Comparison of ENCODE assay signal across 30 cellular contexts in genomic region chr15:53068671-53069070, GRCh38.
DNase-seq lines count a peak whose midpoint lies in the region; ATAC-seq, FAIRE-seq and TF ChIP-seq lines count a peak whose summit lies in the region.
"Had no signal": no experiment of that assay in that cellular context is flagged by ENCODE, and none has a peak within 500 bp of the region (broad histone marks: within the 10 kb centered on the region; RNA-seq: fewer than 3 reads in every experiment).

No MANE protein-coding gene starts in this region.

- H3K23me2 ChIP-seq in H1 (ENCODE audit: low read depth, low read length), result no peaks in the 10 kb centered on the region

- H4K20me1 ChIP-seq in GM23338 (replicated peaks; ENCODE audit: insufficient read depth) (no peaks in the 10 kb centered on the region), H1 (replicated peaks in 1 of 2; ENCODE audit: control insufficient read depth in 1 of 2, insufficient read depth in 2 of 2, low read length in 2 of 2) (peaks cover 0 to 3% of the 10 kb centered on the region in 2 experiments)
- H4K20me1 ChIP-seq: BLaER1 had no signal

- H3K4ac ChIP-seq in H1 (replicated peaks; ENCODE audit: insufficient read length, low read depth, low read length), result no peak overlapping the region

- H3K9me3 Mint-ChIP-seq in GM23338, result no peaks in the 10 kb centered on the region; the same call in 2 of the 3 replicates
- H3K9me3 Mint-ChIP-seq in activated CD4-positive, alpha-beta T cell treated with anti-CD3 and anti-CD28 coated beads for 36 hours (ENCODE audit: low read depth), result no peaks in the 10 kb centered on the region

- CTCF ChIA-PET in H1 (lab: Charles Lee; ENCODE audit: partially characterized antibody), result interaction anchor here (0.8 to 0.9 kb wide), 2 partner anchors 79 to 237 kb away, joined by 3 read pairs; no protein-coding TSS in a partner anchor
- CTCF ChIA-PET in activated CD4-positive, alpha-beta T cell treated with anti-CD3 and anti-CD28 coated beads for 36 hours (lab: Charles Lee), result no interaction called here

- no peak for TF ChIP-seq EP300 in H1 (IDR thresholded peaks at IDR 0.05; ENCODE audit: borderline replicate concordance in 1 of 2, low read depth in 2 of 2, low read length in 2 of 2)

- DNase-seq in GM23338 (ENCODE audit: low spot score), result no peak
- no peak for DNase-seq in H1 (ENCODE audit: low read depth in 1 of 2, low spot score in 2 of 2)
- peak; percentile 82 for DNase-seq in foreskin melanocyte
- no peak for DNase-seq in stimulated activated CD8-positive, alpha-beta memory T cell treated with anti-CD3 and anti-CD28 coated beads, Interleukin-4, amount 100 ng/mL, for 48 hours
- DNase-seq in activated CD4-positive, alpha-beta T cell treated with anti-CD3 and anti-CD28 coated beads for 36 hours, result no peak
- DNase-seq in D341Med (ENCODE audit: low spot score), result no peak
- DNase-seq: 8988T; ACHN; BE2C; C1 segment of cervical spinal cord; Caco-2; Calu3; CD4-positive, alpha-beta memory T cell; CD4-positive, CD25-positive, alpha-beta regulatory T cell; CD8-positive, alpha-beta memory T cell; DMS 273 treated with DMSO at 0.1 percent for 48 hours; DMS153; DMS53; DMS79; DND-41; EL; GDM1 had no signal

- no peak for TF ChIP-seq CTCF in GM23338 (conservative IDR thresholded peaks at IDR 0.05; ENCODE audit: low read depth in 2 of 2)
- TF ChIP-seq CTCF in H1 (IDR thresholded peaks at IDR 0.05; ENCODE audit: control extremely low read depth in 1 of 3, insufficient read depth in 1 of 3, low read depth in 1 of 3, low read length in 3 of 3), result no peak

- no peaks in the 10 kb centered on the region for H3K36me3 Mint-ChIP-seq in GM23338 (ENCODE audit: low read depth)
- H3K36me3 Mint-ChIP-seq in activated CD4-positive, alpha-beta T cell treated with anti-CD3 and anti-CD28 coated beads for 36 hours (ENCODE audit: low read depth), result no peaks in the 10 kb centered on the region
- H3K36me3 Mint-ChIP-seq: CD14-positive monocyte; CD4-positive, alpha-beta memory T cell; CD4-positive, CD25-positive, alpha-beta regulatory T cell; CD8-positive, alpha-beta memory T cell had no signal

- H3K79me2 ChIP-seq in GM23338 (replicated peaks; ENCODE audit: insufficient read depth) (no peaks in the 10 kb centered on the region), H1 (ENCODE audit: control insufficient read depth in 1 of 2, insufficient read depth in 2 of 2, low read length in 2 of 2) (no peaks in the 10 kb centered on the region)

- peaks cover 4% of the 10 kb centered on the region; the same call in 1 of the 3 replicates for H3K4me1 Mint-ChIP-seq in GM23338
- no peaks in the 10 kb centered on the region for H3K4me1 Mint-ChIP-seq in activated CD4-positive, alpha-beta T cell treated with anti-CD3 and anti-CD28 coated beads for 36 hours
- H3K4me1 Mint-ChIP-seq: CD14-positive monocyte; CD4-positive, alpha-beta memory T cell; CD4-positive, CD25-positive, alpha-beta regulatory T cell; CD8-positive, alpha-beta memory T cell had no signal

- no peak overlapping the region for H2BK12ac ChIP-seq in H1 (ENCODE audit: low read depth, low read length)

- H4K91ac ChIP-seq in H1 (replicated peaks; ENCODE audit: insufficient read length, low read length), result no peak overlapping the region

- no peak overlapping the region for H3K4me2 ChIP-seq in GM23338
- no peak overlapping the region for H3K4me2 ChIP-seq in H1 (ENCODE audit: insufficient read depth in 1 of 2, low read depth in 2 of 2, low read length in 2 of 2)
- H3K4me2 ChIP-seq: BLaER1 had no signal

- H2BK5ac ChIP-seq in H1 (ENCODE audit: low read depth, low read length), result no peak overlapping the region; the same call in 1 of the 2 replicates

- no peaks in the 10 kb centered on the region for H3K79me1 ChIP-seq in H1 (ENCODE audit: low read depth, low read length)

- H3K4me3 ChIP-seq in GM23338 (no peak overlapping the region), H1 (ENCODE audit: extremely low read depth in 1 of 4, insufficient read depth in 2 of 4, low read depth in 3 of 4, low read length in 4 of 4) (no peak overlapping the region)
- H3K4me3 ChIP-seq: BLaER1, GM12878 had no signal

- intact Hi-C loops in activated CD4-positive, alpha-beta T cell treated with anti-CD3 and anti-CD28 coated beads for 36 hours (cut with DNase I, micrococcal nuclease), result no loop called here

- no peak overlapping the region for H3K56ac ChIP-seq in H1 (replicated peaks; ENCODE audit: insufficient read length, low read depth, low read length)

- H3K27ac Mint-ChIP-seq in GM23338, result 0 out of 2 replicates have a peak overlapping the region, but pooled peaks have one; percentile 32
- no peak overlapping the region for H3K27ac Mint-ChIP-seq in activated CD4-positive, alpha-beta T cell treated with anti-CD3 and anti-CD28 coated beads for 36 hours
- H3K27ac Mint-ChIP-seq: CD14-positive monocyte; CD4-positive, alpha-beta memory T cell; CD4-positive, CD25-positive, alpha-beta regulatory T cell; CD8-positive, alpha-beta memory T cell had no signal

- no peak for TF ChIP-seq POLR2A in H1 (IDR thresholded peaks at IDR 0.05; ENCODE audit: control extremely low read depth in 1 of 2, low read depth in 2 of 2, low read length in 2 of 2)

- H2BK20ac ChIP-seq in H1 (ENCODE audit: low read length), result no peak overlapping the region

- peaks cover 4% of the 10 kb centered on the region for H3K27me3 Mint-ChIP-seq in GM23338 (ENCODE audit: insufficient read depth, low read depth, poor library complexity)
- H3K27me3 Mint-ChIP-seq in activated CD4-positive, alpha-beta T cell treated with anti-CD3 and anti-CD28 coated beads for 36 hours, result no peaks in the 10 kb centered on the region
- H3K27me3 Mint-ChIP-seq: CD4-positive, CD25-positive, alpha-beta regulatory T cell; CD8-positive, alpha-beta memory T cell had no signal

- no peak overlapping the region for H2BK15ac ChIP-seq in H1 (ENCODE audit: low read length)

- H3K4me1 ChIP-seq in GM23338 (ENCODE audit: insufficient read depth) (no peaks in the 10 kb centered on the region), H1 (replicated peaks in 1 of 4; ENCODE audit: control insufficient read depth in 3 of 4, insufficient read depth in 4 of 4, low read length in 3 of 4) (no peaks in the 10 kb centered on the region)
- H3K4me1 ChIP-seq: BE2C, BLaER1, Caco-2 had no signal

- H2BK120ac ChIP-seq in H1 (replicated peaks; ENCODE audit: low read depth, low read length), result no peak overlapping the region

- H4K8ac ChIP-seq in H1 (ENCODE audit: extremely low read depth, insufficient read depth, low read length), result 0 out of 2 replicates have a peak overlapping the region, but pooled peaks have one; percentile 9

- no peak overlapping the region for H4K5ac ChIP-seq in H1 (ENCODE audit: insufficient read length, low read depth, low read length)

- H3K27me3 ChIP-seq in GM23338 (ENCODE audit: insufficient read depth) (no peaks in the 10 kb centered on the region), H1 (replicated peaks in 1 of 4; ENCODE audit: control insufficient read depth in 3 of 4, extremely low read depth in 1 of 4, insufficient read depth in 3 of 4, low read length in 3 of 4) (no peaks in the 10 kb centered on the region)
- H3K27me3 ChIP-seq: BE2C, BLaER1 had no signal

- FAIRE-seq in H1 (lab: Jason Lieb, UNC), result no peak
- FAIRE-seq: A204.1, GM12878, GM12892, GM18507, GM19239 had no signal

- H3K23ac ChIP-seq in H1 (ENCODE audit: insufficient read length), result no peak overlapping the region

- no peak overlapping the region for H2AK5ac ChIP-seq in H1 (ENCODE audit: low read depth, low read length)

- TF ChIP-seq RAD21 in H1 (IDR thresholded peaks at IDR 0.05 in 1 of 2, conservative IDR thresholded peaks at IDR 0.05 in 1 of 2; ENCODE audit: low read depth in 2 of 2, low read length in 2 of 2), result no peak

- no peak overlapping the region for H3K9ac ChIP-seq in H1 (replicated peaks in 1 of 4; ENCODE audit: extremely low read depth in 1 of 4, low read depth in 3 of 4, low read length in 3 of 4)
- H3K9ac ChIP-seq: BLaER1 had no signal

- no peaks in the 10 kb centered on the region for H3K36me3 ChIP-seq in GM23338 (ENCODE audit: insufficient read depth)
- no peaks in the 10 kb centered on the region for H3K36me3 ChIP-seq in H1 (ENCODE audit: control insufficient read depth in 2 of 4, insufficient read depth in 4 of 4, low read length in 3 of 4)
- H3K36me3 ChIP-seq: BE2C, BLaER1 had no signal

- H3K18ac ChIP-seq in H1 (ENCODE audit: extremely low read depth, low read length), result peak overlapping the region; percentile 38; the same call in 1 of the 2 replicates

- ATAC-seq in GM23338 (no peak), HG03378 (IDR thresholded peaks at IDR 0.05; ENCODE audit: unreplicated experiment) (no peak)
- ATAC-seq in activated CD4-positive, alpha-beta T cell treated with anti-CD3 and anti-CD28 coated beads for 36 hours, result no peak
- ATAC-seq: GM12878 had no signal

- no peaks in the 10 kb centered on the region for H3K9me2 ChIP-seq in GM23338 (ENCODE audit: insufficient read depth)

- WGBS in H1 (ENCODE audit: extremely low coverage in 1 of 2, insufficient coverage in 1 of 2, insufficient read length in 1 of 2, insufficient replicate concordance in 2 of 2, low coverage in 1 of 2, low lambda C conversion rate in 2 of 2, missing lambda C conversion rate in 1 of 2), 2 experiments, result 96% methylated on average over 4 of the region's 4 CpGs; no CpG with 5 or more reads in 1 of the 2 experiments

- no peaks in the 10 kb centered on the region for H3K9me3 ChIP-seq in H1 (ENCODE audit: insufficient read depth in 2 of 2, low read depth in 1 of 2, low read length in 1 of 2)
- H3K9me3 ChIP-seq: BE2C, BLaER1, Caco-2 had no signal

- POLR2A ChIA-PET in H1 (lab: Charles Lee; ENCODE audit: partially characterized antibody), result no interaction called here
- POLR2A ChIA-PET in activated CD4-positive, alpha-beta T cell treated with anti-CD3 and anti-CD28 coated beads for 36 hours (lab: Charles Lee), result no interaction called here

- no peak overlapping the region for H3K14ac ChIP-seq in H1 (ENCODE audit: insufficient read length)

- H3K4me3 Mint-ChIP-seq in GM23338, result no peak overlapping the region
- no peak overlapping the region for H3K4me3 Mint-ChIP-seq in activated CD4-positive, alpha-beta T cell treated with anti-CD3 and anti-CD28 coated beads for 36 hours
- H3K4me3 Mint-ChIP-seq: CD14-positive monocyte; CD4-positive, alpha-beta memory T cell; CD4-positive, CD25-positive, alpha-beta regulatory T cell; CD8-positive, alpha-beta memory T cell had no signal

- no peak overlapping the region for H3K27ac ChIP-seq in GM23338 (ENCODE audit: low read depth)
- no peak overlapping the region for H3K27ac ChIP-seq in H1 (ENCODE audit: low read depth, low read length)
- H3K27ac ChIP-seq: BLaER1 had no signal

- H2AFZ ChIP-seq in GM23338 (no peak overlapping the region), H1 (ENCODE audit: low read length) (no peak overlapping the region)

- H3F3A ChIP-seq in GM23338 (replicated peaks; ENCODE audit: low read depth), result no peaks in the 10 kb centered on the region

TF ChIP-seq in GM23338, 12 proteins besides CTCF, POLR2A, EP300 and RAD21:
- TF ChIP-seq ZNF114 (CRISPR knock-in tag; IDR thresholded peaks at IDR 0.05), result no peak

TF ChIP-seq in H1, 55 proteins besides CTCF, POLR2A, EP300 and RAD21 (continues in another document):
- no peak for TF ChIP-seq ASH2L (IDR thresholded peaks at IDR 0.05; ENCODE audit: low read length)
- TF ChIP-seq NRF1 (IDR thresholded peaks at IDR 0.05; ENCODE audit: low read depth, low read length), result no peak
- no peak for TF ChIP-seq CHD1 (IDR thresholded peaks at IDR 0.05; ENCODE audit: low read depth, low read length)
